ENCODE assay signal across 8 cellular contexts in genomic region chr9:100098241-100098886, GRCh38.
A peak's percentile ranks its signal among the peaks of the same experiment; 100 is the strongest.
DNase-seq lines count a peak whose midpoint lies in the region; ATAC-seq and TF ChIP-seq lines count a peak whose summit lies in the region.

No MANE protein-coding gene starts in this region.

- ATAC-seq in GM18858 (IDR thresholded peaks at IDR 0.05; ENCODE audit: unreplicated experiment) (peak; percentile 1), HG03342 (IDR thresholded peaks at IDR 0.05; ENCODE audit: unreplicated experiment) (peak; percentile 11)

- peak; percentile 62 for DNase-seq in AG20443 (ENCODE audit: low spot score)
- DNase-seq in NCI-H345 treated with DMSO at 0.1 percent for 48 hours (lab: John Stamatoyannopoulos, UW; ENCODE audit: unreplicated experiment): peak; percentile 20
- DNase-seq in activated CD8-positive, alpha-beta memory T cell treated with anti-CD3 and anti-CD28 coated beads, Interleukin-2, amount 50 U/mL, for 4 hours: peak; percentile 22
- peak; percentile 92 for DNase-seq in epithelial cell of esophagus (ENCODE audit: low read depth)
- peak; percentile 25 for DNase-seq in midbrain (lab: John Stamatoyannopoulos, UW)
- DNase-seq in substantia nigra (lab: John Stamatoyannopoulos, UW): peak in 34 of 49 donors; percentile 5 to 64 (median 32)

- peak overlapping the region; percentile 100 for H3K4me3 ChIP-seq in epithelial cell of esophagus (ENCODE audit: low read length)

- peak; percentile 2 for TF ChIP-seq CTCF in epithelial cell of esophagus (IDR thresholded peaks at IDR 0.05; ENCODE audit: insufficient read depth, low read depth, low read length, missing control alignments)

- peak overlapping the region; percentile 80 for H3K27ac ChIP-seq in substantia nigra (ENCODE audit: low read depth, low read length, poor library complexity, severe bottlenecking)

Comparison
In these comparisons a context has a peak if more than half of its experiments do, and no peak if none do; other contexts are left out.
1. Peak in every context shown above with its lines: DNase-seq, ATAC-seq, H3K4me3 ChIP-seq and H3K27ac ChIP-seq.
2. DNase-seq: peak in every context shown above with its lines; median percentile 92 in epithelial cell of esophagus; 62 in AG20443; 32 in substantia nigra; 25 in midbrain; 22 in activated CD8-positive, alpha-beta memory T cell treated with anti-CD3 and anti-CD28 coated beads, Interleukin-2, amount 50 U/mL, for 4 hours; 20 in NCI-H345 treated with DMSO at 0.1 percent for 48 hours.